ENCODE assay signal across 9 cellular contexts in the genomic region with DNA sequence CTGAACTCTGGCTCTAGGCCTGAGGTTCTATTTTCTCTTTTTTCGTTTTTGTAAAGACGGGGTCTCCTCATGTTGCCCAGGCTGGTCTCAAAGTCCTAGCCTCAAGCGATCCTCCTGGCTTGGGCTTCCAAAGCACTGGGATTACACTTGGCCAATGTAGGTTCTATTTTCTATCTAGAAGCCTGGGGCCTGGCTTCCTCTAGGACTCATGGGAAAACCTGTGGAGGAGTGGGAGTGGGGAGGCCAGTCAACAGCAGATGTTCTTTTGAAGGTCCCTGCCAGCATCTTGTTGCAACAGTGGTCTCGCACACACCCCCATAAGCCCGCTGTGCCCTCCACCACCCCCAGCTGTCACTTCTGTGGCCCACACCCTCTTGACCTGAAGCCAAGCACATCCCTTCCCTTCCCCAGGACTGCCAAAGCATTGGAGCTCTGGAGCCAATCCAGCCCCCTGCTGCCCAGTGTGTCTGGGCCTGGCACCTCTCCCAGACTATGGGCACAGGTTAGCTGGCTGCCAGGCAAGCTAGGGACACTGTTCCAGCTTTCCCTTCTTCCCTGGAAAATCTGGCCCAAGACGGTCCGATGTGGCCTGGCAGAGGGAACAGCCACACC. TPM values are rescaled to one million over a fixed set of nuclear protein-coding genes. Genes with fewer than 3 reads are reported as not detected.
DNase-seq lines count a peak whose midpoint lies in the region; ATAC-seq and TF ChIP-seq lines count a peak whose summit lies in the region.
"Had no signal": no experiment of that assay in that cellular context is flagged by ENCODE, and none has a peak within 500 bp of the region (broad histone marks: within the 10 kb centered on the region; RNA-seq: fewer than 3 reads in every experiment).

No MANE protein-coding gene starts in this region.

- H3K4me3 Mint-ChIP-seq in activated naive CD8-positive, alpha-beta T cell: peak overlapping the region; percentile 46
- H3K4me3 Mint-ChIP-seq in activated naive CD8-positive, alpha-beta T cell treated with anti-CD3 and anti-CD28 coated beads, Interleukin-2, amount 50 U/mL, for 24 hours: no peak overlapping the region
- peak overlapping the region; percentile 5 for H3K4me3 Mint-ChIP-seq in activated CD8-positive, alpha-beta T cell treated with anti-CD3 and anti-CD28 coated beads, Interleukin-2, amount 10 ng/mL, durations not matched to agents 7 days and 5 days

- WGBS in liver: 35% methylated on average over 7 of the region's 7 CpGs

- POLR2A ChIA-PET in activated CD8-positive, alpha-beta T cell treated with anti-CD3 and anti-CD28 coated beads, Interleukin-2, amount 10 ng/mL, durations not matched to agents 7 days and 5 days (lab: Charles Lee): no interaction called here

- H3K4me1 ChIP-seq in liver (ENCODE audit: control insufficient read depth in 4 of 4, insufficient read depth in 4 of 4, low read length in 3 of 4) (peaks cover 12 to 33% (median 20%) of the 10 kb centered on the region in 4 donors), tibial artery (peaks cover 0 to 54% (median 51%) of the 10 kb centered on the region in 4 donors)

- H3K27me3 ChIP-seq in liver (ENCODE audit: control insufficient read depth in 4 of 4, insufficient read depth in 4 of 4, low read length in 3 of 4): no peaks in the 10 kb centered on the region
- peaks cover 0 to 4% of the 10 kb centered on the region in 2 donors for H3K27me3 ChIP-seq in tibial artery

- H3K4me3 ChIP-seq in liver (ENCODE audit: low read depth in 1 of 3, low read length in 3 of 3) (no peak overlapping the region), tibial artery (no peak overlapping the region)

- CTCF ChIA-PET in activated CD8-positive, alpha-beta T cell treated with anti-CD3 and anti-CD28 coated beads, Interleukin-2, amount 10 ng/mL, durations not matched to agents 7 days and 5 days (lab: Charles Lee): interaction anchor here (8.3 kb wide), 1 partner anchor 115 kb away, joined by 69 read pairs; no protein-coding TSS in a partner anchor

- peaks cover 23% of the 10 kb centered on the region for H3K4me1 Mint-ChIP-seq in activated naive CD8-positive, alpha-beta T cell (ENCODE audit: low read depth)
- H3K4me1 Mint-ChIP-seq in activated naive CD8-positive, alpha-beta T cell treated with anti-CD3 and anti-CD28 coated beads, Interleukin-2, amount 50 U/mL, for 24 hours: peaks cover 24% of the 10 kb centered on the region
- H3K4me1 Mint-ChIP-seq in activated CD8-positive, alpha-beta T cell treated with anti-CD3 and anti-CD28 coated beads, Interleukin-2, amount 10 ng/mL, durations not matched to agents 7 days and 5 days (ENCODE audit: low read depth): peaks cover 29% of the 10 kb centered on the region

- no peaks in the 10 kb centered on the region for H3K27me3 Mint-ChIP-seq in activated naive CD8-positive, alpha-beta T cell
- peaks cover 18% of the 10 kb centered on the region for H3K27me3 Mint-ChIP-seq in activated naive CD8-positive, alpha-beta T cell treated with anti-CD3 and anti-CD28 coated beads, Interleukin-2, amount 50 U/mL, for 24 hours
- peaks cover 24% of the 10 kb centered on the region for H3K27me3 Mint-ChIP-seq in activated CD8-positive, alpha-beta T cell treated with anti-CD3 and anti-CD28 coated beads, Interleukin-2, amount 10 ng/mL, durations not matched to agents 7 days and 5 days (ENCODE audit: low read depth)

- H3K9ac ChIP-seq in liver (ENCODE audit: low read depth in 1 of 2, low read length in 2 of 2): no peak overlapping the region

- TF ChIP-seq CTCF in liver (IDR thresholded peaks at IDR 0.05; ENCODE audit: low read depth, low read length, missing input control) (no peak), tibial artery (IDR thresholded peaks at IDR 0.05) (no peak)

- no peaks in the 10 kb centered on the region for H3K36me3 Mint-ChIP-seq in activated naive CD8-positive, alpha-beta T cell
- H3K36me3 Mint-ChIP-seq in activated naive CD8-positive, alpha-beta T cell treated with anti-CD3 and anti-CD28 coated beads, Interleukin-2, amount 50 U/mL, for 24 hours (ENCODE audit: low read depth): peaks cover 2% of the 10 kb centered on the region
- H3K36me3 Mint-ChIP-seq in activated CD8-positive, alpha-beta T cell treated with anti-CD3 and anti-CD28 coated beads, Interleukin-2, amount 10 ng/mL, durations not matched to agents 7 days and 5 days (ENCODE audit: low read depth): peaks cover 3% of the 10 kb centered on the region

- no peak overlapping the region for H3K27ac Mint-ChIP-seq in activated naive CD8-positive, alpha-beta T cell
- H3K27ac Mint-ChIP-seq in activated naive CD8-positive, alpha-beta T cell treated with anti-CD3 and anti-CD28 coated beads, Interleukin-2, amount 50 U/mL, for 24 hours: no peak overlapping the region
- no peak overlapping the region for H3K27ac Mint-ChIP-seq in activated CD8-positive, alpha-beta T cell treated with anti-CD3 and anti-CD28 coated beads, Interleukin-2, amount 10 ng/mL, durations not matched to agents 7 days and 5 days

- no peak for DNase-seq in activated naive CD8-positive, alpha-beta T cell treated with anti-CD3 and anti-CD28 coated beads, Interleukin-2, amount 50 U/mL, for 24 hours
- DNase-seq in activated CD8-positive, alpha-beta T cell treated with anti-CD3 and anti-CD28 coated beads, Interleukin-2, amount 10 ng/mL, durations not matched to agents 7 days and 5 days: no peak
- DNase-seq in tibial artery (peak; percentile 77 to 92), Kasumi-1 (lab: John Stamatoyannopoulos, UW) (no peak)
- DNase-seq in activated CD8-positive, alpha-beta memory T cell treated with anti-CD3 and anti-CD28 coated beads for 24 hours: no peak

- no peak overlapping the region for H3K27ac ChIP-seq in liver (ENCODE audit: low read depth in 1 of 2, low read length in 2 of 2)
- H3K27ac ChIP-seq in tibial artery: peak overlapping the region; percentile 72 to 81

- intact Hi-C loops in tibial artery (cut with DNase I; ENCODE audit: low total_unique reads): loop anchor here (5.0 kb wide), 2 partner anchors 39 to 99 kb away; a partner anchor contains a TSS

- no peaks in the 10 kb centered on the region for H3K36me3 ChIP-seq in liver (ENCODE audit: control insufficient read depth in 4 of 4, insufficient read depth in 3 of 4, low read depth in 1 of 4, low read length in 3 of 4)
- H3K36me3 ChIP-seq in tibial artery: no peaks in the 10 kb centered on the region

- ATAC-seq in activated naive CD8-positive, alpha-beta T cell treated with anti-CD3 and anti-CD28 coated beads, Interleukin-2, amount 50 U/mL, for 24 hours: no peak
- no peak for ATAC-seq in activated CD8-positive, alpha-beta T cell treated with anti-CD3 and anti-CD28 coated beads, Interleukin-2, amount 10 ng/mL, durations not matched to agents 7 days and 5 days
- ATAC-seq in HG02610 (IDR thresholded peaks at IDR 0.05; ENCODE audit: unreplicated experiment): no peak

- H3K9me3 ChIP-seq in liver (ENCODE audit: control insufficient read depth in 4 of 4, low read length in 3 of 4): no peaks in the 10 kb centered on the region
- no peaks in the 10 kb centered on the region for H3K9me3 ChIP-seq in tibial artery

- peak; percentile 54 to 63 for TF ChIP-seq RAD21 in liver (IDR thresholded peaks at IDR 0.05)

- H3K9me3 Mint-ChIP-seq in activated naive CD8-positive, alpha-beta T cell (ENCODE audit: low read depth): no peaks in the 10 kb centered on the region
- no peaks in the 10 kb centered on the region for H3K9me3 Mint-ChIP-seq in activated naive CD8-positive, alpha-beta T cell treated with anti-CD3 and anti-CD28 coated beads, Interleukin-2, amount 50 U/mL, for 24 hours
- H3K9me3 Mint-ChIP-seq in activated CD8-positive, alpha-beta T cell treated with anti-CD3 and anti-CD28 coated beads, Interleukin-2, amount 10 ng/mL, durations not matched to agents 7 days and 5 days (ENCODE audit: insufficient read depth): no peaks in the 10 kb centered on the region

TF ChIP-seq in liver, 16 proteins besides CTCF, POLR2A, EP300 and RAD21 (continues in another document):
- TF ChIP-seq HNF4A (conservative IDR thresholded peaks at IDR 0.05): peak; percentile 27 to 54
- TF ChIP-seq, protein P1, sequence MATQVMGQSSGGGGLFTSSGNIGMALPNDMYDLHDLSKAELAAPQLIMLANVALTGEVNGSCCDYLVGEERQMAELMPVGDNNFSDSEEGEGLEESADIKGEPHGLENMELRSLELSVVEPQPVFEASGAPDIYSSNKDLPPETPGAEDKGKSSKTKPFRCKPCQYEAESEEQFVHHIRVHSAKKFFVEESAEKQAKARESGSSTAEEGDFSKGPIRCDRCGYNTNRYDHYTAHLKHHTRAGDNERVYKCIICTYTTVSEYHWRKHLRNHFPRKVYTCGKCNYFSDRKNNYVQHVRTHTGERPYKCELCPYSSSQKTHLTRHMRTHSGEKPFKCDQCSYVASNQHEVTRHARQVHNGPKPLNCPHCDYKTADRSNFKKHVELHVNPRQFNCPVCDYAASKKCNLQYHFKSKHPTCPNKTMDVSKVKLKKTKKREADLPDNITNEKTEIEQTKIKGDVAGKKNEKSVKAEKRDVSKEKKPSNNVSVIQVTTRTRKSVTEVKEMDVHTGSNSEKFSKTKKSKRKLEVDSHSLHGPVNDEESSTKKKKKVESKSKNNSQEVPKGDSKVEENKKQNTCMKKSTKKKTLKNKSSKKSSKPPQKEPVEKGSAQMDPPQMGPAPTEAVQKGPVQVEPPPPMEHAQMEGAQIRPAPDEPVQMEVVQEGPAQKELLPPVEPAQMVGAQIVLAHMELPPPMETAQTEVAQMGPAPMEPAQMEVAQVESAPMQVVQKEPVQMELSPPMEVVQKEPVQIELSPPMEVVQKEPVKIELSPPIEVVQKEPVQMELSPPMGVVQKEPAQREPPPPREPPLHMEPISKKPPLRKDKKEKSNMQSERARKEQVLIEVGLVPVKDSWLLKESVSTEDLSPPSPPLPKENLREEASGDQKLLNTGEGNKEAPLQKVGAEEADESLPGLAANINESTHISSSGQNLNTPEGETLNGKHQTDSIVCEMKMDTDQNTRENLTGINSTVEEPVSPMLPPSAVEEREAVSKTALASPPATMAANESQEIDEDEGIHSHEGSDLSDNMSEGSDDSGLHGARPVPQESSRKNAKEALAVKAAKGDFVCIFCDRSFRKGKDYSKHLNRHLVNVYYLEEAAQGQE (IDR thresholded peaks at IDR 0.05): no peak

RNA-seq across cellular contexts. Expression of a gene that starts 1.9 kb away (rescaled TPM):
- total RNA-seq in activated CD8-positive, alpha-beta T cell treated with anti-CD3 and anti-CD28 coated beads, Interleukin-2, amount 10 ng/mL, durations not matched to agents 7 days and 5 days: 10 to 100 TPM; 10.6 to 12.3 TPM
- 1 to 10 TPM in 1 of 2 donors, under 1 TPM in 1; 0.79 to 1.9 TPM for total RNA-seq in liver
- polyA plus RNA-seq in liver: 1 to 10 TPM in 1 of 2 donors, under 1 TPM in 1; 0.49 to 1.4 TPM

RNA-seq across cellular contexts. Expression of a gene that starts 17.3 kb away (rescaled TPM):
- total RNA-seq in activated CD8-positive, alpha-beta T cell treated with anti-CD3 and anti-CD28 coated beads, Interleukin-2, amount 10 ng/mL, durations not matched to agents 7 days and 5 days: 10 to 100 TPM; 20.7 to 20.9 TPM
- total RNA-seq in liver: 1 to 10 TPM; 5.1 to 5.9 TPM
- 1 to 10 TPM; 7.4 to 7.6 TPM for polyA plus RNA-seq in liver

RNA-seq across cellular contexts. Expression of a gene that starts 37.9 kb away (rescaled TPM):
- 10 to 100 TPM; 57.3 to 60.9 TPM for total RNA-seq in activated CD8-positive, alpha-beta T cell treated with anti-CD3 and anti-CD28 coated beads, Interleukin-2, amount 10 ng/mL, durations not matched to agents 7 days and 5 days
- total RNA-seq in liver: 10 to 100 TPM; 19.1 to 33.4 TPM
- polyA plus RNA-seq in liver: 10 to 100 TPM; 42.2 to 52.6 TPM

RNA-seq across cellular contexts. Expression of a gene that starts 38.1 kb away (rescaled TPM):
- 1 to 10 TPM; 7.7 to 8.3 TPM for total RNA-seq in activated CD8-positive, alpha-beta T cell treated with anti-CD3 and anti-CD28 coated beads, Interleukin-2, amount 10 ng/mL, durations not matched to agents 7 days and 5 days
- total RNA-seq in liver: 1 to 10 TPM; 2.1 to 2.3 TPM
- 1 to 10 TPM; 7.4 to 8.7 TPM for polyA plus RNA-seq in liver

RNA-seq across cellular contexts. Expression of a gene that starts 48.7 kb away (rescaled TPM):
- not detected for total RNA-seq in activated CD8-positive, alpha-beta T cell treated with anti-CD3 and anti-CD28 coated beads, Interleukin-2, amount 10 ng/mL, durations not matched to agents 7 days and 5 days
- 10 to 100 TPM in 1 of 2 donors, 1 to 10 TPM in 1; 3.6 to 21.1 TPM for total RNA-seq in liver
- 10 to 100 TPM; 24.7 to 43.0 TPM for polyA plus RNA-seq in liver
- polyA plus RNA-seq: BJ had no signal

Comparison
In these comparisons a context has a peak if more than half of its experiments do, and no peak if none do; other contexts are left out.
1. DNase-seq: peak in tibial artery (2 of 2); none in activated naive CD8-positive, alpha-beta T cell treated with anti-CD3 and anti-CD28 coated beads, Interleukin-2, amount 50 U/mL, for 24 hours (single experiment), activated CD8-positive, alpha-beta T cell treated with anti-CD3 and anti-CD28 coated beads, Interleukin-2, amount 10 ng/mL, durations not matched to agents 7 days and 5 days (single experiment), Kasumi-1 (0 of 2) and activated CD8-positive, alpha-beta memory T cell treated with anti-CD3 and anti-CD28 coated beads for 24 hours (single experiment).
2. H3K27ac ChIP-seq: peak in tibial artery (2 of 2); none in liver (0 of 2).